Comparison of ENCODE assay signal across 10 cellular contexts in genomic region chr2:54652540-54652939, GRCh38.
DNase-seq lines count a peak whose midpoint lies in the region; ATAC-seq and TF ChIP-seq lines count a peak whose summit lies in the region.
"Had no signal": no experiment of that assay in that cellular context is flagged by ENCODE, and none has a peak within 500 bp of the region (broad histone marks: within the 10 kb centered on the region; RNA-seq: fewer than 3 reads in every experiment).

No MANE protein-coding gene starts in this region.

- peaks cover 21% of the 10 kb centered on the region for H3K4me1 Mint-ChIP-seq in endothelial cell (ENCODE audit: unreplicated experiment)
- H3K4me1 Mint-ChIP-seq in mesothelial cell of epicardium, result peaks cover 3% of the 10 kb centered on the region
- H3K4me1 Mint-ChIP-seq: natural killer cell had no signal

- ATAC-seq in GM18867 (IDR thresholded peaks at IDR 0.05; ENCODE audit: unreplicated experiment), result peak; percentile 90
- peak; percentile 56 for ATAC-seq in GM21515 (IDR thresholded peaks at IDR 0.05; ENCODE audit: unreplicated experiment)
- ATAC-seq in HG03175 (IDR thresholded peaks at IDR 0.05; ENCODE audit: unreplicated experiment), result peak; percentile 94
- ATAC-seq: natural killer cell had no signal

- H3K4me3 Mint-ChIP-seq in endothelial cell (ENCODE audit: unreplicated experiment), result peak overlapping the region; percentile 68
- H3K4me3 Mint-ChIP-seq in mesothelial cell of epicardium, result no peak overlapping the region
- H3K4me3 Mint-ChIP-seq: natural killer cell had no signal

- peaks cover 92% of the 10 kb centered on the region for H3K36me3 Mint-ChIP-seq in endothelial cell (ENCODE audit: low read depth, unreplicated experiment)
- H3K36me3 Mint-ChIP-seq in mesothelial cell of epicardium, result peaks cover 59% of the 10 kb centered on the region

- peaks cover 57% of the 10 kb centered on the region for H3K27me3 Mint-ChIP-seq in endothelial cell (ENCODE audit: unreplicated experiment)
- H3K27me3 Mint-ChIP-seq in mesothelial cell of epicardium (ENCODE audit: low read depth), result no peaks in the 10 kb centered on the region

- no peak for DNase-seq in endothelial cell (ENCODE audit: low spot score)
- no peak for DNase-seq in mesothelial cell of epicardium (ENCODE audit: low spot score in 2 of 2, unreplicated experiment in 2 of 2)
- no peak for DNase-seq in anterior cingulate cortex (lab: John Stamatoyannopoulos, UW)
- no peak for DNase-seq in stimulated activated CD4-positive, alpha-beta T cell treated with anti-CD3 and anti-CD28 coated beads, Interleukin-2, amount 100 ng/mL, for 48 hours
- DNase-seq: central memory CD4-positive, alpha-beta T cell; natural killer cell; NCI-H187 treated with DMSO at 0.1 percent for 48 hours had no signal

- H3K27ac Mint-ChIP-seq in endothelial cell (ENCODE audit: unreplicated experiment) (peak overlapping the region; percentile 36), mesothelial cell of epicardium (no peak overlapping the region)

- H3K9me3 Mint-ChIP-seq in endothelial cell (ENCODE audit: unreplicated experiment) (no peaks in the 10 kb centered on the region), mesothelial cell of epicardium (no peaks in the 10 kb centered on the region)
- H3K9me3 Mint-ChIP-seq: natural killer cell had no signal

- TF ChIP-seq CTCF in endothelial cell (IDR thresholded peaks at IDR 0.05; ENCODE audit: unreplicated experiment), result no peak
- TF ChIP-seq CTCF in mesothelial cell of epicardium (IDR thresholded peaks at IDR 0.05; ENCODE audit: unreplicated experiment), result no peak
